ENCODE assay signal across 1 cellular context in genomic region chr1:159854101-159854692, GRCh38.
TF ChIP-seq lines count a peak whose summit lies in the region.

No MANE protein-coding gene starts in this region.

TF ChIP-seq in GM12878, 131 proteins besides CTCF, POLR2A, EP300 and RAD21:
- TF ChIP-seq DPF2 (IDR thresholded peaks at IDR 0.05) (no peak), BRCA1 (IDR thresholded peaks at IDR 0.05; ENCODE audit: low read depth, low read length) (no peak), CUX1 (IDR thresholded peaks at IDR 0.05; ENCODE audit: insufficient replicate concordance, low read depth, low read length) (no peak), SUZ12 (IDR thresholded peaks at IDR 0.05; ENCODE audit: unreplicated experiment) (no peak), BCL11A (IDR thresholded peaks at IDR 0.05; ENCODE audit: low read depth, low read length) (no peak), NR2C2 (IDR thresholded peaks at IDR 0.05; ENCODE audit: borderline replicate concordance, control insufficient read depth, insufficient read length, low read depth) (no peak), FOXM1 (IDR thresholded peaks at IDR 0.05; ENCODE audit: low read depth, low read length) (no peak), ASH2L (IDR thresholded peaks at IDR 0.05; ENCODE audit: borderline replicate concordance, low read depth) (no peak), FOXK2 (IDR thresholded peaks at IDR 0.05) (no peak), USF1 (IDR thresholded peaks at IDR 0.05; ENCODE audit: borderline replicate concordance, extremely low read length, insufficient read depth, low read depth, low read length) (no peak), PAX8 (IDR thresholded peaks at IDR 0.05) (no peak), ZNF384 (IDR thresholded peaks at IDR 0.05; ENCODE audit: borderline replicate concordance, low read depth, low read length) (no peak), BCLAF1 (IDR thresholded peaks at IDR 0.05) (no peak), SMAD5 (IDR thresholded peaks at IDR 0.05; ENCODE audit: low read depth) (no peak), RUNX3 (IDR thresholded peaks at IDR 0.05; ENCODE audit: low read length) (no peak)
